ENCODE assay signal across 8 cellular contexts in genomic region chr12:68332726-68333630, GRCh38. TPM values are rescaled to one million over a fixed set of nuclear protein-coding genes. Genes with fewer than 3 reads are reported as not detected.
A peak's percentile ranks its signal among the peaks of the same experiment; 100 is the strongest.
DNase-seq lines count a peak whose midpoint lies in the region; ATAC-seq, FAIRE-seq and TF ChIP-seq lines count a peak whose summit lies in the region.

No MANE protein-coding gene starts in this region.

- peaks cover 14% of the 10 kb centered on the region for H3K36me3 Mint-ChIP-seq in CD8-positive, alpha-beta T cell

- TF ChIP-seq EP300 in H1 (IDR thresholded peaks at IDR 0.05; ENCODE audit: borderline replicate concordance in 1 of 2, low read depth in 2 of 2, low read length in 2 of 2): no peak

- no peaks in the 10 kb centered on the region for H3K27me3 ChIP-seq in CD8-positive, alpha-beta T cell (ENCODE audit: insufficient read depth, low read length)
- H3K27me3 ChIP-seq in NT2/D1 (ENCODE audit: insufficient read depth, insufficient read length): no peaks in the 10 kb centered on the region
- H3K27me3 ChIP-seq in H1 (replicated peaks in 1 of 4; ENCODE audit: control insufficient read depth in 3 of 4, extremely low read depth in 1 of 4, insufficient read depth in 3 of 4, low read length in 3 of 4): no peaks in the 10 kb centered on the region
- no peaks in the 10 kb centered on the region for H3K27me3 ChIP-seq in neuronal stem cell (ENCODE audit: control insufficient read depth in 3 of 3, insufficient read depth in 3 of 3, low read depth in 1 of 3, low read length in 3 of 3)

- H3K4me1 ChIP-seq in CD8-positive, alpha-beta T cell (ENCODE audit: insufficient read depth, low read length): peaks cover 24% of the 10 kb centered on the region
- H3K4me1 ChIP-seq in NT2/D1 (ENCODE audit: insufficient read depth, insufficient read length) (no peaks in the 10 kb centered on the region), H1 (replicated peaks in 1 of 4; ENCODE audit: control insufficient read depth in 3 of 4, insufficient read depth in 4 of 4, low read length in 3 of 4) (peaks cover 0 to 7% (median 3%) of the 10 kb centered on the region in 4 experiments; a peak in 3 of 7 replicates), neuronal stem cell (ENCODE audit: control insufficient read depth in 2 of 2, insufficient read depth in 1 of 2, low read depth in 1 of 2, low read length in 2 of 2) (peaks cover 4 to 5% of the 10 kb centered on the region in 2 donors)

- H3K56ac ChIP-seq in H1 (replicated peaks; ENCODE audit: insufficient read length, low read depth, low read length): no peak overlapping the region

- ATAC-seq in CD8-positive, alpha-beta T cell: no peak
- ATAC-seq in GM18907 (IDR thresholded peaks at IDR 0.05; ENCODE audit: unreplicated experiment): no peak
- ATAC-seq in HG03520 (IDR thresholded peaks at IDR 0.05; ENCODE audit: unreplicated experiment): no peak

- intact Hi-C loops in CD8-positive, alpha-beta T cell (cut with DNase I, micrococcal nuclease): loop anchor here (1.0 to 10.0 kb wide), 9 partner anchors 277 to 1254 kb away; partner anchors contain the start of genes CAND1 (in 2 of the 2), MDM2 (in 2 of the 2), RAP1B (in 2 of the 2) and CPSF6 (in 1 of the 2)

- H2BK15ac ChIP-seq in H1 (ENCODE audit: low read length) (no peak overlapping the region), neuronal stem cell (ENCODE audit: low read length) (no peak overlapping the region)

- peak overlapping the region; percentile 58 to 72 for H3K4me2 ChIP-seq in H1 (ENCODE audit: insufficient read depth in 1 of 2, low read depth in 2 of 2, low read length in 2 of 2)
- H3K4me2 ChIP-seq in neuronal stem cell (ENCODE audit: insufficient read depth, low read length, poor library complexity, severe bottlenecking): peak overlapping the region; percentile 51

- H3K27ac Mint-ChIP-seq in CD8-positive, alpha-beta T cell: peak overlapping the region; percentile 89

- H3K23ac ChIP-seq in H1 (ENCODE audit: insufficient read length) (no peak overlapping the region), neuronal stem cell (ENCODE audit: low read depth, low read length, poor library complexity) (no peak overlapping the region)

- peaks cover 8% of the 10 kb centered on the region for H3K23me2 ChIP-seq in H1 (ENCODE audit: low read depth, low read length)

- CTCF ChIA-PET in CD8-positive, alpha-beta T cell (lab: Charles Lee): interaction anchor here (1.0 to 1.8 kb wide), 3 partner anchors 24 to 292 kb away, joined by 3 to 6 read pairs (median 4); no protein-coding TSS in a partner anchor
- CTCF ChIA-PET in H1 (lab: Charles Lee; ENCODE audit: partially characterized antibody) (interaction anchor here (0.9 to 2.1 kb wide), 4 partner anchors 16 to 175 kb away, joined by 3 to 5 read pairs (median 4); no protein-coding TSS in a partner anchor), HEK293T (lab: Yijun Ruan, JAX) (interaction anchor here (0.7 to 1.2 kb wide), 3 partner anchors 10 to 16 kb away, joined by 3 to 6 read pairs (median 5); no protein-coding TSS in a partner anchor)

- H3K9ac ChIP-seq in NT2/D1 (ENCODE audit: insufficient read length, low read depth): peak overlapping the region; percentile 71
- peak overlapping the region in 2 of 4 experiments; percentile 25 to 35; a peak in 2 of 7 replicates for H3K9ac ChIP-seq in H1 (replicated peaks in 1 of 4; ENCODE audit: extremely low read depth in 1 of 4, low read depth in 3 of 4, low read length in 3 of 4)
- H3K9ac ChIP-seq in neuronal stem cell (ENCODE audit: low read depth, low read length, poor library complexity): no peak overlapping the region

- no peaks in the 10 kb centered on the region for H3K9me3 ChIP-seq in CD8-positive, alpha-beta T cell (ENCODE audit: low read length)
- no peaks in the 10 kb centered on the region for H3K9me3 ChIP-seq in NT2/D1 (ENCODE audit: insufficient read depth, low read length)
- no peaks in the 10 kb centered on the region for H3K9me3 ChIP-seq in H1 (ENCODE audit: insufficient read depth in 2 of 2, low read depth in 1 of 2, low read length in 1 of 2)
- no peaks in the 10 kb centered on the region for H3K9me3 ChIP-seq in neuronal stem cell (replicated peaks in 1 of 2; ENCODE audit: control insufficient read depth in 2 of 2, insufficient read depth in 1 of 2, low read depth in 1 of 2, low read length in 2 of 2)

- DNase-seq in CD8-positive, alpha-beta T cell: no peak
- DNase-seq in NT2/D1 (ENCODE audit: low read depth, low spot score): no peak
- DNase-seq in H1 (ENCODE audit: low read depth in 1 of 2, low spot score in 2 of 2): no peak
- no peak for DNase-seq in neuronal stem cell (ENCODE audit: low spot score)
- no peak for DNase-seq in frontal cortex (ENCODE audit: low spot score in 2 of 2)
- no peak for DNase-seq in HEK293T (ENCODE audit: extremely low spot score)

- H2BK120ac ChIP-seq in H1 (replicated peaks; ENCODE audit: low read depth, low read length) (no peak overlapping the region), neuronal stem cell (ENCODE audit: low read depth, low read length) (no peak overlapping the region)

- 56 to 100% methylated on average over 3 to 18 of the region's 18 CpGs for WGBS in H1 (ENCODE audit: extremely low coverage in 1 of 2, insufficient coverage in 1 of 2, insufficient read length in 1 of 2, insufficient replicate concordance in 2 of 2, low coverage in 1 of 2, low lambda C conversion rate in 2 of 2, missing lambda C conversion rate in 1 of 2), 2 experiments
- 100% methylated on average over 2 of the region's 18 CpGs; no CpG with 5 or more reads in 1 of the 2 donors for WGBS in neuronal stem cell (ENCODE audit: extremely low coverage in 2 of 2, insufficient read length in 2 of 2, insufficient replicate concordance in 1 of 2), 2 donors

- H3K79me2 ChIP-seq in H1 (ENCODE audit: control insufficient read depth in 1 of 2, insufficient read depth in 2 of 2, low read length in 2 of 2): 0 out of 4 replicates have a peak, but pooled peaks cover 0 to 5% of the 10 kb centered on the region in 2 experiments

- H3K4ac ChIP-seq in H1 (replicated peaks; ENCODE audit: insufficient read length, low read depth, low read length): no peak overlapping the region
- no peak overlapping the region for H3K4ac ChIP-seq in neuronal stem cell (ENCODE audit: low read length)

- H3K9me3 Mint-ChIP-seq in CD8-positive, alpha-beta T cell: no peaks in the 10 kb centered on the region

- peak overlapping the region; percentile 88 for H3K4me3 Mint-ChIP-seq in CD8-positive, alpha-beta T cell

- H4K5ac ChIP-seq in H1 (ENCODE audit: insufficient read length, low read depth, low read length): no peak overlapping the region

- TF ChIP-seq RAD21 in H1 (IDR thresholded peaks at IDR 0.05 in 1 of 2, conservative IDR thresholded peaks at IDR 0.05 in 1 of 2; ENCODE audit: low read depth in 2 of 2, low read length in 2 of 2): no peak

- no peak overlapping the region for H4K91ac ChIP-seq in H1 (replicated peaks; ENCODE audit: insufficient read length, low read length)
- no peak overlapping the region for H4K91ac ChIP-seq in neuronal stem cell (ENCODE audit: low read depth, low read length, poor library complexity)

- no peaks in the 10 kb centered on the region for H3K27me3 Mint-ChIP-seq in CD8-positive, alpha-beta T cell (ENCODE audit: low read depth)

- TF ChIP-seq CTCF in CD8-positive, alpha-beta T cell (IDR thresholded peaks at IDR 0.05): no peak
- TF ChIP-seq CTCF in H1 (IDR thresholded peaks at IDR 0.05; ENCODE audit: control extremely low read depth in 1 of 3, insufficient read depth in 1 of 3, low read depth in 1 of 3, low read length in 3 of 3): no peak

- no peaks in the 10 kb centered on the region for H4K20me1 ChIP-seq in H1 (replicated peaks in 1 of 2; ENCODE audit: control insufficient read depth in 1 of 2, insufficient read depth in 2 of 2, low read length in 2 of 2)

- peak overlapping the region; percentile 56 for H3K4me3 ChIP-seq in CD8-positive, alpha-beta T cell (ENCODE audit: low read depth, low read length)
- H3K4me3 ChIP-seq in NT2/D1 (ENCODE audit: insufficient read length, low read depth) (peak overlapping the region; percentile 69), H1 (ENCODE audit: extremely low read depth in 1 of 4, insufficient read depth in 2 of 4, low read depth in 3 of 4, low read length in 4 of 4) (peak overlapping the region; percentile 43 to 80 (median 58)), neuronal stem cell (ENCODE audit: low read length in 2 of 2) (peak overlapping the region; percentile 66 to 79)

- no peak overlapping the region for H2BK5ac ChIP-seq in H1 (ENCODE audit: low read depth, low read length)
- H2BK5ac ChIP-seq in neuronal stem cell (ENCODE audit: low read length): no peak overlapping the region

- H2AFZ ChIP-seq in H1 (ENCODE audit: low read length) (peak overlapping the region; percentile 7), neuronal stem cell (ENCODE audit: low read length) (peak overlapping the region; percentile 96)

- H2BK12ac ChIP-seq in H1 (ENCODE audit: low read depth, low read length) (no peak overlapping the region), neuronal stem cell (ENCODE audit: low read length) (no peak overlapping the region)

- peak overlapping the region; percentile 46 for H3K27ac ChIP-seq in CD8-positive, alpha-beta T cell (ENCODE audit: low read depth, low read length)
- no peak overlapping the region for H3K27ac ChIP-seq in H1 (ENCODE audit: low read depth, low read length)
- no peak overlapping the region for H3K27ac ChIP-seq in neuronal stem cell (replicated peaks; ENCODE audit: low read length)

- H3K79me1 ChIP-seq in H1 (ENCODE audit: low read depth, low read length): no peaks in the 10 kb centered on the region
- H3K79me1 ChIP-seq in neuronal stem cell (ENCODE audit: low read depth, low read length): no peaks in the 10 kb centered on the region

- peaks cover 5% of the 10 kb centered on the region for H3K36me3 ChIP-seq in CD8-positive, alpha-beta T cell (ENCODE audit: insufficient read depth, low read length)
- H3K36me3 ChIP-seq in NT2/D1 (ENCODE audit: insufficient read depth, insufficient read length, low read length): peaks cover 7% of the 10 kb centered on the region
- H3K36me3 ChIP-seq in H1 (ENCODE audit: control insufficient read depth in 2 of 4, insufficient read depth in 4 of 4, low read length in 3 of 4): no peaks in the 10 kb centered on the region
- H3K36me3 ChIP-seq in neuronal stem cell (replicated peaks in 1 of 2; ENCODE audit: control insufficient read depth in 2 of 2, insufficient read depth in 2 of 2, low read length in 2 of 2): peaks cover 0 to 15% of the 10 kb centered on the region in 2 donors

- no peak overlapping the region for H2BK20ac ChIP-seq in H1 (ENCODE audit: low read length)

- H3K14ac ChIP-seq in H1 (ENCODE audit: insufficient read length): no peak overlapping the region
- no peak overlapping the region for H3K14ac ChIP-seq in neuronal stem cell (ENCODE audit: low read length)

- POLR2A ChIA-PET in CD8-positive, alpha-beta T cell (lab: Charles Lee): interaction anchor here (1.0 to 1.3 kb wide), 2 partner anchors 32 to 277 kb away, joined by 3 read pairs; partner anchors contain the start of gene RAP1B
- POLR2A ChIA-PET in H1 (lab: Charles Lee; ENCODE audit: partially characterized antibody): interaction anchor here (0.7 to 1.5 kb wide), 8 partner anchors 16 to 573 kb away, joined by 3 to 4 read pairs (median 3); partner anchors contain the start of gene RAP1B
- POLR2A ChIA-PET in HEK293T (lab: Yijun Ruan, JAX): interaction anchor here (0.6 to 1.2 kb wide), 2 partner anchors 10 to 12 kb away, joined by 3 read pairs; no protein-coding TSS in a partner anchor

- peak overlapping the region; percentile 73; the same call in 1 of the 2 replicates for H4K8ac ChIP-seq in H1 (ENCODE audit: extremely low read depth, insufficient read depth, low read length)
- H4K8ac ChIP-seq in neuronal stem cell (ENCODE audit: low read depth, low read length): no peak overlapping the region

- no peak overlapping the region for H2AK5ac ChIP-seq in H1 (ENCODE audit: low read depth, low read length)
- no peak overlapping the region for H2AK5ac ChIP-seq in neuronal stem cell (ENCODE audit: low read depth, low read length)

- no peak for TF ChIP-seq POLR2A in H1 (IDR thresholded peaks at IDR 0.05; ENCODE audit: control extremely low read depth in 1 of 2, low read depth in 2 of 2, low read length in 2 of 2)

- FAIRE-seq in H1 (lab: Jason Lieb, UNC) (no peak), frontal cortex (lab: Jason Lieb, UNC) (no peak)

- H3K18ac ChIP-seq in H1 (ENCODE audit: extremely low read depth, low read length) (no peak overlapping the region; the same call in 1 of the 2 replicates), neuronal stem cell (ENCODE audit: low read length) (peak overlapping the region; percentile 88)

- peaks cover 46% of the 10 kb centered on the region for H3K4me1 Mint-ChIP-seq in CD8-positive, alpha-beta T cell (ENCODE audit: low read depth)

RNA-seq across cellular contexts. Expression of gene MDM1, which starts 0.8 kb away (rescaled TPM):
- total RNA-seq in CD8-positive, alpha-beta T cell: 10 to 100 TPM; 10.6 to 12.0 TPM
- total RNA-seq in H1 (2021; fragmentation: NEBNext Ultra II Directional; extraction: Animal tissue kit (Norgen Biotek cat#: 25700)): 9.5 and 10.7 TPM in 2 replicates
- polyA plus RNA-seq in H1 (2011; rRNA removed): 1.7 and 3.1 TPM in 2 replicates
- 5.9 TPM for polyA plus RNA-seq in H1 (2011; cell fraction: cytosol; rRNA removed)
- 3.6 TPM for polyA plus RNA-seq in H1 (2011; cell fraction: nucleus; rRNA removed)
- 5.3 to 8.4 TPM (median 5.6 TPM) in 4 replicates for polyA plus RNA-seq in H1 (2012, experiment 1 of 2)
- polyA plus RNA-seq in H1 (2012, experiment 2 of 2): 0.43 TPM
- 7.4 TPM for polyA plus RNA-seq in H1 (2013, experiment 1 of 2)
- polyA plus RNA-seq in H1 (2013, experiment 2 of 2): 5.7 TPM
- polyA minus RNA-seq in H1 (2011; rRNA and poly(A)+ RNA removed): 5.6 and 6.8 TPM in 2 replicates
- 7.5 TPM for polyA minus RNA-seq in H1 (2011; cell fraction: cytosol; rRNA and poly(A)+ RNA removed)
- 13.4 TPM for polyA minus RNA-seq in H1 (2011; cell fraction: nucleus; rRNA and poly(A)+ RNA removed)
- polyA plus RNA-seq in neuronal stem cell (2013, experiment 1 of 2): 15.0 TPM
- polyA plus RNA-seq in neuronal stem cell (2013, experiment 2 of 2): 14.8 TPM
- total RNA-seq in frontal cortex: 16.7 TPM
